ENCODE assay signal across 9 cellular contexts in genomic region chr1:150159550-150159949, GRCh38. TPM values are rescaled to one million over a fixed set of nuclear protein-coding genes. Genes with fewer than 3 reads are reported as not detected.
DNase-seq lines count a peak whose midpoint lies in the region; ATAC-seq and TF ChIP-seq lines count a peak whose summit lies in the region.
"Had no signal": no experiment of that assay in that cellular context is flagged by ENCODE, and none has a peak within 500 bp of the region (broad histone marks: within the 10 kb centered on the region; RNA-seq: fewer than 3 reads in every experiment).

No MANE protein-coding gene starts in this region.

- H3K9me3 ChIP-seq in SU-DHL-6 (ENCODE audit: insufficient read depth, low read length) (no peaks in the 10 kb centered on the region), thoracic aorta (no peaks in the 10 kb centered on the region)

- H3K36me3 ChIP-seq in SU-DHL-6 (ENCODE audit: low read length) = no peaks in the 10 kb centered on the region
- H3K36me3 ChIP-seq in thoracic aorta = peaks cover 53% of the 10 kb centered on the region

- peak overlapping the region; percentile 51 for H3K9ac ChIP-seq in SU-DHL-6 (ENCODE audit: low read length)

- H3K4me3 Mint-ChIP-seq in activated CD4-positive, alpha-beta T cell treated with anti-CD3 and anti-CD28 coated beads, Interleukin-2, amount 10 ng/mL, durations not matched to agents 24 days and 14 days = peak overlapping the region; percentile 18

- H3K9me2 ChIP-seq in SU-DHL-6 (replicated peaks; ENCODE audit: insufficient read depth, low read length) = no peaks in the 10 kb centered on the region

- DNase-seq in activated CD4-positive, alpha-beta T cell treated with anti-CD3 and anti-CD28 coated beads, Interleukin-2, amount 10 ng/mL, durations not matched to agents 24 days and 14 days = no peak
- no peak for DNase-seq in activated CD4-positive, alpha-beta T cell treated with anti-CD3 and anti-CD28 coated beads, Interleukin-2, amount 50 U/mL, for 1 hour
- DNase-seq in left ventricle myocardium superior (peak; percentile 35), thoracic aorta (ENCODE audit: low spot score) (no peak), GOT3 (lab: John Stamatoyannopoulos, UW) (no peak)
- no peak for DNase-seq in effector CD4-positive, alpha-beta T cell
- DNase-seq: activated naive CD4-positive, alpha-beta T cell had no signal

- H3K27me3 Mint-ChIP-seq in activated CD4-positive, alpha-beta T cell treated with anti-CD3 and anti-CD28 coated beads, Interleukin-2, amount 10 ng/mL, durations not matched to agents 24 days and 14 days = no peaks in the 10 kb centered on the region

- no peaks in the 10 kb centered on the region for H3K9me3 Mint-ChIP-seq in activated CD4-positive, alpha-beta T cell treated with anti-CD3 and anti-CD28 coated beads, Interleukin-2, amount 10 ng/mL, durations not matched to agents 24 days and 14 days

- H3F3A ChIP-seq in SU-DHL-6 (ENCODE audit: insufficient read depth) = peaks cover 23% of the 10 kb centered on the region

- no peak overlapping the region for H3K27ac Mint-ChIP-seq in activated CD4-positive, alpha-beta T cell treated with anti-CD3 and anti-CD28 coated beads, Interleukin-2, amount 10 ng/mL, durations not matched to agents 24 days and 14 days

- H3K27me3 ChIP-seq in SU-DHL-6 (ENCODE audit: low read length) = no peaks in the 10 kb centered on the region
- H3K27me3 ChIP-seq in thoracic aorta (replicated peaks; ENCODE audit: insufficient read depth) = no peaks in the 10 kb centered on the region

- peak overlapping the region; percentile 70 for H2AFZ ChIP-seq in SU-DHL-6 (ENCODE audit: low read depth, low read length, severe bottlenecking)

- intact Hi-C loops in activated CD4-positive, alpha-beta T cell treated with anti-CD3 and anti-CD28 coated beads, Interleukin-2, amount 10 ng/mL, durations not matched to agents 24 days and 14 days (cut with micrococcal nuclease) = no loop called here
- intact Hi-C loops in left ventricle myocardium superior (cut with micrococcal nuclease) = no loop called here

- TF ChIP-seq CTCF in SU-DHL-6 (IDR thresholded peaks at IDR 0.05; ENCODE audit: insufficient read depth, low read length, poor library complexity, severe bottlenecking) (no peak), thoracic aorta (IDR thresholded peaks at IDR 0.05) (no peak)

- H3K27ac ChIP-seq in SU-DHL-6 (ENCODE audit: low read depth, low read length) (peak overlapping the region; percentile 81), thoracic aorta (peak overlapping the region; percentile 47 to 99)

- H3K79me2 ChIP-seq in SU-DHL-6 (ENCODE audit: insufficient read depth, low read length) = no peaks in the 10 kb centered on the region

- peak overlapping the region; percentile 45 for H3K4me3 ChIP-seq in SU-DHL-6 (ENCODE audit: insufficient read depth, low read length, poor library complexity, severe bottlenecking)
- no peak overlapping the region for H3K4me3 ChIP-seq in thoracic aorta

- peaks cover 28 to 60% of the 10 kb centered on the region in 2 donors for H3K4me1 ChIP-seq in thoracic aorta (ENCODE audit: control insufficient read depth in 1 of 2, low read depth in 2 of 2)

- peaks cover 46% of the 10 kb centered on the region for H3K36me3 Mint-ChIP-seq in activated CD4-positive, alpha-beta T cell treated with anti-CD3 and anti-CD28 coated beads, Interleukin-2, amount 10 ng/mL, durations not matched to agents 24 days and 14 days (ENCODE audit: low read depth)

- H3K4me2 ChIP-seq in SU-DHL-6 (ENCODE audit: low read depth, low read length, poor library complexity, severe bottlenecking) = peak overlapping the region; percentile 77

- ATAC-seq in left ventricle myocardium superior = peak; percentile 2
- no peak for ATAC-seq in thoracic aorta (ENCODE audit: insufficient number of reproducible peaks, low FRiP score, low read depth)
- no peak for ATAC-seq in HG03565 (IDR thresholded peaks at IDR 0.05; ENCODE audit: unreplicated experiment)

- H4K20me1 ChIP-seq in SU-DHL-6 (ENCODE audit: low read depth, low read length) = no peaks in the 10 kb centered on the region

- peaks cover 50% of the 10 kb centered on the region for H3K4me1 Mint-ChIP-seq in activated CD4-positive, alpha-beta T cell treated with anti-CD3 and anti-CD28 coated beads, Interleukin-2, amount 10 ng/mL, durations not matched to agents 24 days and 14 days

RNA-seq across cellular contexts. Expression of gene PLEKHO1, which starts 9.8 kb away (rescaled TPM):
- total RNA-seq in activated CD4-positive, alpha-beta T cell treated with anti-CD3 and anti-CD28 coated beads, Interleukin-2, amount 10 ng/mL, durations not matched to agents 24 days and 14 days = 25.2 and 26.4 TPM in 2 replicates
- total RNA-seq in left ventricle myocardium superior = 44.3 TPM
- 100 to 1,000 TPM; 106 to 125 TPM for total RNA-seq in thoracic aorta
